ENCODE assay signal across 8 cellular contexts in the genomic region with DNA sequence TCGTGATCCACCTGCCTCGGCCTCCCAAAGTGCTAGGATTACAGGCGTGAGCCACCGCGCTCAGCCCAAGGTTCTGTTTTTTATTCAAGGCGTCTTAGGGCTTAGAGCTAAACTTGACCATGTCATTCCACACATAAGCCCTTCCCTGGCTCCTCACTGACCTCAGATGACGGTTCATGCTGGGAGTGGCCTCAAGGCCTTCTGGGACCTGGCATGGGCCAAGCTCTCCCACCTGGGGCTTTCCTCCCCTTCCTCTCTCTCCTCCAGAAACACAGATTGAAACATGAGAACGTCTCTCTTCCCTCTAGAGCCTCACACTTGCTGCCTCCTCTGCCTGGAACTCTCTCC.
DNase-seq lines count a peak whose midpoint lies in the region; ATAC-seq, FAIRE-seq and TF ChIP-seq lines count a peak whose summit lies in the region.

No MANE protein-coding gene starts in this region.

- H3K4me2 ChIP-seq in HCT116 (ENCODE audit: low read length): peak overlapping the region; percentile 89
- peak overlapping the region; percentile 70 for H3K4me2 ChIP-seq in hepatocyte

- no peak for TF ChIP-seq RAD21 in HCT116 (IDR thresholded peaks at IDR 0.05; ENCODE audit: low read depth)

- H3K9me3 Mint-ChIP-seq in WTC11: peaks cover 13% of the 10 kb centered on the region

- FAIRE-seq in GM19239 (lab: Jason Lieb, UNC): no peak

- H3K27ac ChIP-seq in HCT116 (ENCODE audit: low read depth, low read length) (peak overlapping the region; percentile 100), hepatocyte (peak overlapping the region; percentile 96), sigmoid colon (peak overlapping the region; percentile 84 to 89 (median 87))

- H3K9me3 ChIP-seq in HCT116 (ENCODE audit: control insufficient read depth in 1 of 2, insufficient read depth in 1 of 2, low read depth in 1 of 2, low read length in 2 of 2): peaks cover 0 to 18% of the 10 kb centered on the region in 2 experiments; a peak in 1 of 4 replicates
- H3K9me3 ChIP-seq in hepatocyte (ENCODE audit: low read depth): no peaks in the 10 kb centered on the region
- peaks cover 0 to 3% (median 0%) of the 10 kb centered on the region in 4 donors for H3K9me3 ChIP-seq in sigmoid colon

- H4K20me1 ChIP-seq in HCT116 (ENCODE audit: insufficient read depth) (no peaks in the 10 kb centered on the region), hepatocyte (ENCODE audit: insufficient read depth, poor library complexity, severe bottlenecking) (no peaks in the 10 kb centered on the region)

- peak overlapping the region; percentile 76 for H3K9ac ChIP-seq in HCT116 (ENCODE audit: low read length)

- ATAC-seq in HCT116: peak; percentile 48
- ATAC-seq in WTC11: peak; percentile 20
- ATAC-seq in HG02798 (IDR thresholded peaks at IDR 0.05; ENCODE audit: poor library complexity, unreplicated experiment): no peak

- POLR2A ChIA-PET in HCT116 (lab: Charles Lee): interaction anchor here (1.0 to 3.6 kb wide), 8 partner anchors 8 to 271 kb away, joined by 3 to 28 read pairs (median 4); partner anchors contain the start of gene IER5L
- POLR2A ChIA-PET in WTC11 (lab: Charles Lee): interaction anchor here (0.5 to 1.7 kb wide), 7 partner anchors 19 to 292 kb away, joined by 3 to 13 read pairs (median 6); partner anchors contain the start of genes IER5L and NTMT1

- H3K4me1 Mint-ChIP-seq in WTC11: peaks cover 43% of the 10 kb centered on the region

- whole genome bisulfite sequencing in hepatocyte (ENCODE audit: low lambda C conversion rate, missing lambda C conversion rate): 68% methylated on average over 8 of the region's 8 CpGs
- 70 to 81% methylated on average over 8 of the region's 8 CpGs for WGBS in sigmoid colon, 2 donors

- TF ChIP-seq EP300 in sigmoid colon (IDR thresholded peaks at IDR 0.05): no peak

- H3K36me3 ChIP-seq in HCT116 (ENCODE audit: control insufficient read depth in 1 of 2, insufficient read depth in 2 of 2, low read length in 2 of 2) (no peaks in the 10 kb centered on the region), hepatocyte (replicated peaks; ENCODE audit: insufficient read depth, low read depth) (no peaks in the 10 kb centered on the region), sigmoid colon (no peaks in the 10 kb centered on the region)

- H3K27me3 ChIP-seq in HCT116 (ENCODE audit: insufficient read depth, low read length) (no peaks in the 10 kb centered on the region), hepatocyte (no peaks in the 10 kb centered on the region), sigmoid colon (no peaks in the 10 kb centered on the region)

- no peak for TF ChIP-seq CTCF in HCT116 (IDR thresholded peaks at IDR 0.05 in 2 of 3, conservative IDR thresholded peaks at IDR 0.05 in 1 of 3; ENCODE audit: borderline replicate concordance in 1 of 3, insufficient read depth in 1 of 3, low read depth in 2 of 3, low read length in 2 of 3)
- TF ChIP-seq CTCF in WTC11 (IDR thresholded peaks at IDR 0.05): no peak
- TF ChIP-seq CTCF in hepatocyte (IDR thresholded peaks at IDR 0.05; ENCODE audit: poor library complexity): no peak
- TF ChIP-seq CTCF in sigmoid colon (IDR thresholded peaks at IDR 0.05): no peak

- TF ChIP-seq POLR2A in HCT116 (IDR thresholded peaks at IDR 0.05; ENCODE audit: borderline replicate concordance, extremely low read depth, insufficient read depth, insufficient read length) (peak; percentile 4), sigmoid colon (IDR thresholded peaks at IDR 0.05) (no peak)

- peak overlapping the region; percentile 44 to 52 for H3K4me3 ChIP-seq in HCT116 (replicated peaks in 1 of 2; ENCODE audit: low read depth in 1 of 2, low read length in 2 of 2)
- no peak overlapping the region for H3K4me3 ChIP-seq in hepatocyte
- no peak overlapping the region for H3K4me3 ChIP-seq in sigmoid colon

- no peaks in the 10 kb centered on the region for H3K9me2 ChIP-seq in HCT116 (ENCODE audit: insufficient read depth)
- H3K9me2 ChIP-seq in hepatocyte (replicated peaks; ENCODE audit: insufficient read depth): no peaks in the 10 kb centered on the region

- H3K79me2 ChIP-seq in HCT116 (ENCODE audit: insufficient read depth, low read length) (no peaks in the 10 kb centered on the region), hepatocyte (no peaks in the 10 kb centered on the region)

- CTCF ChIA-PET in HCT116 (lab: Charles Lee) (interaction anchor here (1.0 kb wide), 1 partner anchor 202 kb away, joined by 3 read pairs; no protein-coding TSS in a partner anchor), WTC11 (lab: Charles Lee) (interaction anchor here (1.3 to 3.0 kb wide), 9 partner anchors 9 to 291 kb away, joined by 3 to 27 read pairs (median 5); no protein-coding TSS in a partner anchor)

- peaks cover 5% of the 10 kb centered on the region; the same call in 1 of the 2 replicates for H3K36me3 Mint-ChIP-seq in WTC11

- H3K4me3 Mint-ChIP-seq in WTC11: peak overlapping the region; percentile 57

- intact Hi-C loops in HCT116 (cut with micrococcal nuclease): loop anchor here (5.0 kb wide), 1 partner anchor 154 kb away; no protein-coding TSS in a partner anchor
- intact Hi-C loops in sigmoid colon (cut with DNase I): loop anchor here (5.0 kb wide), 2 partner anchors 79 to 156 kb away; partner anchors contain the start of gene IER5L

- DNase-seq in HCT116 (ENCODE audit: low read depth, low spot score) (peak; percentile 51), WTC11 (ENCODE audit: low spot score) (peak; percentile 47), hepatocyte (ENCODE audit: low spot score) (peak; percentile 70), sigmoid colon (no peak), NCI-H526 treated with DMSO at 0.1 percent for 48 hours (lab: John Stamatoyannopoulos, UW) (no peak), DMS153 (lab: John Stamatoyannopoulos, UW) (no peak), GM19239 (ENCODE audit: insufficient read length, low spot score) (no peak)

- H2AFZ ChIP-seq in HCT116 (ENCODE audit: low read depth, low read length, poor library complexity, severe bottlenecking) (no peak overlapping the region), hepatocyte (no peak overlapping the region)

- RAD21 ChIA-PET in HCT116 (lab: Charles Lee; ENCODE audit: low non-redundant PET in 1 of 2, low total read pairs in 2 of 2, uncharacterized antibody in 2 of 2, unreplicated experiment in 2 of 2): interaction anchor here in 1 of 2 experiments (0.6 kb wide), 1 partner anchor 193 kb away, joined by 5 read pairs; no protein-coding TSS in a partner anchor

- BruUV-seq in HCT116 (replicated peaks; lab: Mats Ljungman, UMichigan): TSS peak; percentile 55

- H3K27ac Mint-ChIP-seq in WTC11: peak overlapping the region; percentile 100

- H3K27me3 Mint-ChIP-seq in WTC11 (ENCODE audit: low read depth): 0 out of 2 replicates have a peak, but pooled peaks cover 4% of the 10 kb centered on the region

- H3K4me1 ChIP-seq in HCT116 (ENCODE audit: control insufficient read depth in 1 of 2, insufficient read depth in 2 of 2, low read length in 2 of 2) (peaks cover 49 to 63% of the 10 kb centered on the region in 2 experiments), hepatocyte (ENCODE audit: insufficient read depth) (peaks cover 43% of the 10 kb centered on the region), sigmoid colon (peaks cover 0 to 51% (median 40%) of the 10 kb centered on the region in 4 donors)

TF ChIP-seq in HCT116, 20 proteins besides CTCF, POLR2A, EP300 and RAD21 (continues in another document):
- TF ChIP-seq SP1 (IDR thresholded peaks at IDR 0.05; ENCODE audit: low read depth) (no peak), SRF (IDR thresholded peaks at IDR 0.05; ENCODE audit: low read depth) (no peak), FOSL1 (IDR thresholded peaks at IDR 0.05; ENCODE audit: low read depth) (no peak), POLR2AphosphoS5 (IDR thresholded peaks at IDR 0.05; ENCODE audit: low read depth, low read length) (no peak), EZH2 (IDR thresholded peaks at IDR 0.05) (no peak), ZNF274 (IDR thresholded peaks at IDR 0.05; ENCODE audit: low read depth, low read length) (no peak)
- TF ChIP-seq, protein P1, sequence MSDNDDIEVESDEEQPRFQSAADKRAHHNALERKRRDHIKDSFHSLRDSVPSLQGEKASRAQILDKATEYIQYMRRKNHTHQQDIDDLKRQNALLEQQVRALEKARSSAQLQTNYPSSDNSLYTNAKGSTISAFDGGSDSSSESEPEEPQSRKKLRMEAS (IDR thresholded peaks at IDR 0.05): no peak

TF ChIP-seq in WTC11, 78 proteins besides CTCF, POLR2A, EP300 and RAD21 (continues in another document):
- TF ChIP-seq CREB1 (CRISPR knock-in tag; IDR thresholded peaks at IDR 0.05) (no peak), SMAD4 (CRISPR knock-in tag; IDR thresholded peaks at IDR 0.05) (no peak)
- TF ChIP-seq, protein P1 (CRISPR knock-in tag; IDR thresholded peaks at IDR 0.05): no peak
- TF ChIP-seq, protein P2, sequence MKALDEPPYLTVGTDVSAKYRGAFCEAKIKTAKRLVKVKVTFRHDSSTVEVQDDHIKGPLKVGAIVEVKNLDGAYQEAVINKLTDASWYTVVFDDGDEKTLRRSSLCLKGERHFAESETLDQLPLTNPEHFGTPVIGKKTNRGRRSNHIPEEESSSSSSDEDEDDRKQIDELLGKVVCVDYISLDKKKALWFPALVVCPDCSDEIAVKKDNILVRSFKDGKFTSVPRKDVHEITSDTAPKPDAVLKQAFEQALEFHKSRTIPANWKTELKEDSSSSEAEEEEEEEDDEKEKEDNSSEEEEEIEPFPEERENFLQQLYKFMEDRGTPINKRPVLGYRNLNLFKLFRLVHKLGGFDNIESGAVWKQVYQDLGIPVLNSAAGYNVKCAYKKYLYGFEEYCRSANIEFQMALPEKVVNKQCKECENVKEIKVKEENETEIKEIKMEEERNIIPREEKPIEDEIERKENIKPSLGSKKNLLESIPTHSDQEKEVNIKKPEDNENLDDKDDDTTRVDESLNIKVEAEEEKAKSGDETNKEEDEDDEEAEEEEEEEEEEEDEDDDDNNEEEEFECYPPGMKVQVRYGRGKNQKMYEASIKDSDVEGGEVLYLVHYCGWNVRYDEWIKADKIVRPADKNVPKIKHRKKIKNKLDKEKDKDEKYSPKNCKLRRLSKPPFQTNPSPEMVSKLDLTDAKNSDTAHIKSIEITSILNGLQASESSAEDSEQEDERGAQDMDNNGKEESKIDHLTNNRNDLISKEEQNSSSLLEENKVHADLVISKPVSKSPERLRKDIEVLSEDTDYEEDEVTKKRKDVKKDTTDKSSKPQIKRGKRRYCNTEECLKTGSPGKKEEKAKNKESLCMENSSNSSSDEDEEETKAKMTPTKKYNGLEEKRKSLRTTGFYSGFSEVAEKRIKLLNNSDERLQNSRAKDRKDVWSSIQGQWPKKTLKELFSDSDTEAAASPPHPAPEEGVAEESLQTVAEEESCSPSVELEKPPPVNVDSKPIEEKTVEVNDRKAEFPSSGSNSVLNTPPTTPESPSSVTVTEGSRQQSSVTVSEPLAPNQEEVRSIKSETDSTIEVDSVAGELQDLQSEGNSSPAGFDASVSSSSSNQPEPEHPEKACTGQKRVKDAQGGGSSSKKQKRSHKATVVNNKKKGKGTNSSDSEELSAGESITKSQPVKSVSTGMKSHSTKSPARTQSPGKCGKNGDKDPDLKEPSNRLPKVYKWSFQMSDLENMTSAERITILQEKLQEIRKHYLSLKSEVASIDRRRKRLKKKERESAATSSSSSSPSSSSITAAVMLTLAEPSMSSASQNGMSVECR (CRISPR knock-in tag; IDR thresholded peaks at IDR 0.05; ENCODE audit: borderline replicate concordance): no peak

Comparison
In these comparisons a context has a peak if more than half of its experiments do, and no peak if none do; other contexts are left out.
1. DNase-seq: peak in HCT116 (single experiment), WTC11 (single experiment) and hepatocyte (single experiment); none in sigmoid colon (single experiment), NCI-H526 treated with DMSO at 0.1 percent for 48 hours (single experiment), DMS153 (single experiment) and GM19239 (single experiment).
2. H3K4me3 ChIP-seq: peak in HCT116 (2 of 2); none in hepatocyte (single experiment) and sigmoid colon (0 of 4).
3. Peak in every context shown above with its lines, with median percentiles within 50 percentile points of each other: H3K27ac ChIP-seq.